In the genomic region with DNA sequence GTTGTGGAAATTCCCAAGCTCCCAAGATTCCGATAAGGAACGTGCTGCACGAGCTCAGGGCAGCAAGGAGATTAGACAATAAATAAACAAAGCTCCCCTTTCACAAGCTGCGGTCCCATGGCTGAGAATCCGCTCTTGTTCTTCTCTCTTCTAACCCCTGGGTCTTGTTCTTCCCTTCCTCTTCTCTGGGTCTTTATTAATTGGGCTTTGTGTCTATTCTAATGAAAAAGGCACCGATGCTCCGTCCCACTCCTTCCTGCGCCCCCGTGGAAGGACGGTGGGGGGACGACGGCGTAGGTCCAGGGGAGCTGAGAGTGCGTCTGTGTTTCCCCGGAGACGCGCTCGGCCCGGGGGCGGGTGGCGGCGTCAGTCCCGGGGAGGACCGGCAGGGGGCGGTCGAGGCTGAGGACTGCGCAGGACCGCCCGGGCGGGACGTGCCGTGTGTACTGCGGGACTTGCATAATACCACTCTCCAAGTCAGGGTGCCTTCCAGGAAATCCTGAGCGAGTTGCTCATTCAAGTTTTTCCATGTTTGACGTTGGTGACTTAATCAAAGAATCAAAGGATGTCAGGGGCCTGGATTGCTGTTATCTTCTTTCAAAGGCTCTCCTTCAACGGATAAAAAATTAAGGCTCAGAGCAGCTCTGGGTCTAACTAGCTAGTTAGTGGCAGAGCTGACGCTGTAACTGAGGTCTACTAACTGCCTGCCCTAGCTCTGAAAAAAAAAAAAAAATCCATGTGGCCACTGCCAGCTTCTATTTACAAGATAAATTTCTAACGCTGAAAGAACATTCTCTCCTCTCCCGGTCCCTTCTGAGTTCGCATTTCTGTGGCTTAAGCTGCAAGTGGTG, we compare ENCODE assay signal across 8 cellular contexts.
DNase-seq lines count a peak whose midpoint lies in the region; ATAC-seq, FAIRE-seq and TF ChIP-seq lines count a peak whose summit lies in the region.

No MANE protein-coding gene starts in this region.

- ATAC-seq in GM18873 (IDR thresholded peaks at IDR 0.05; ENCODE audit: low FRiP score, unreplicated experiment) (peak; percentile 72), HG03159 (IDR thresholded peaks at IDR 0.05; ENCODE audit: unreplicated experiment) (peak; percentile 98)

- DNase-seq in AG10803 (ENCODE audit: low read depth) (peak; percentile 91), NOMO-1 treated with DMSO at 0.1 percent for 48 hours (lab: John Stamatoyannopoulos, UW; ENCODE audit: unreplicated experiment) (peak; percentile 75), endothelial cell of umbilical vein (ENCODE audit: low read depth, low spot score) (peak; percentile 93), middle frontal gyrus (ENCODE audit: extremely low spot score, low spot score) (peak; percentile 47)
- peak; percentile 27 for DNase-seq in activated CD8-positive, alpha-beta memory T cell treated with anti-CD3 and anti-CD28 coated beads, Interleukin-2, amount 50 U/mL, for 24 hours (ENCODE audit: extremely low read depth)
- peak; percentile 37 to 45 for DNase-seq in stimulated activated CD8-positive, alpha-beta memory T cell treated with anti-CD3 and anti-CD28 coated beads, Interleukin-15, amount 100 ng/mL, for 4 hours (ENCODE audit: low read depth in 2 of 2)

- intact Hi-C loops in endothelial cell of umbilical vein (cut with micrococcal nuclease) = loop anchor here (1.0 to 2.0 kb wide), 9 partner anchors 23 to 489 kb away; no protein-coding TSS in a partner anchor

- no peaks in the 10 kb centered on the region for H3K27me3 ChIP-seq in endothelial cell of umbilical vein (ENCODE audit: control insufficient read depth in 2 of 2, insufficient read depth in 2 of 2, low read length in 2 of 2)

- dilution Hi-C loops in endothelial cell of umbilical vein (cut with MboI; ENCODE audit: extremely low pct_ligation_motif_present, low sequenced_read_pairs) = no loop called here

- peak overlapping the region; percentile 54 for H3K4me3 ChIP-seq in AG10803 (ENCODE audit: low read length)
- H3K4me3 ChIP-seq in endothelial cell of umbilical vein (replicated peaks in 1 of 3; ENCODE audit: insufficient read depth in 1 of 3, low read depth in 1 of 3, low read length in 3 of 3) = peak overlapping the region in 2 of 3 experiments; percentile 35 to 53

- CTCF ChIA-PET in endothelial cell of umbilical vein (lab: Charles Lee) = interaction anchor here (0.7 to 7.3 kb wide), 59 partner anchors 9 to 494 kb away, joined by 3 to 256 read pairs (median 6); no protein-coding TSS in a partner anchor

- peak; percentile 70 for FAIRE-seq in endothelial cell of umbilical vein (lab: Jason Lieb, UNC)

- peak overlapping the region; percentile 54 for H3K9ac ChIP-seq in endothelial cell of umbilical vein (replicated peaks; ENCODE audit: extremely low read depth, insufficient read depth, low read length)

- H3K9me1 ChIP-seq in endothelial cell of umbilical vein (replicated peaks; ENCODE audit: control insufficient read depth, extremely low read depth, insufficient read depth, low read length) = no peaks in the 10 kb centered on the region

- POLR2A ChIA-PET in endothelial cell of umbilical vein (lab: Charles Lee) = interaction anchor here (0.7 to 1.5 kb wide), 5 partner anchors 21 to 323 kb away, joined by 3 to 8 read pairs (median 4); no protein-coding TSS in a partner anchor

- H3K79me2 ChIP-seq in endothelial cell of umbilical vein (ENCODE audit: control insufficient read depth, insufficient read depth, low read length) = no peaks in the 10 kb centered on the region

- no peaks in the 10 kb centered on the region for H3K9me3 ChIP-seq in endothelial cell of umbilical vein (replicated peaks; ENCODE audit: control insufficient read depth, insufficient read depth, low read length)

- peak overlapping the region; percentile 85 for H3K4me2 ChIP-seq in endothelial cell of umbilical vein (ENCODE audit: insufficient read depth, low read length)

- TF ChIP-seq CTCF in AG10803 (conservative IDR thresholded peaks at IDR 0.05; ENCODE audit: low read length) (peak; percentile 69), endothelial cell of umbilical vein (IDR thresholded peaks at IDR 0.05; ENCODE audit: extremely low read depth in 1 of 2, insufficient read depth in 1 of 2, low read depth in 1 of 2, low read length in 2 of 2) (peak; percentile 93 to 94)

- H4K20me1 ChIP-seq in endothelial cell of umbilical vein (replicated peaks; ENCODE audit: control insufficient read depth, extremely low read depth, insufficient read depth, low read length) = no peaks in the 10 kb centered on the region

- no peak for TF ChIP-seq POLR2A in endothelial cell of umbilical vein (IDR thresholded peaks at IDR 0.05; ENCODE audit: low read depth, low read length)

- no peaks in the 10 kb centered on the region for H3K36me3 ChIP-seq in endothelial cell of umbilical vein (ENCODE audit: control insufficient read depth in 2 of 2, extremely low read depth in 1 of 2, insufficient read depth in 2 of 2, low read length in 2 of 2)

- peaks cover 40% of the 10 kb centered on the region for H3K4me1 ChIP-seq in endothelial cell of umbilical vein (ENCODE audit: control insufficient read depth, extremely low read depth, insufficient read depth, low read length)

- peak overlapping the region; percentile 93 for H2AFZ ChIP-seq in endothelial cell of umbilical vein (ENCODE audit: low read depth, low read length)

- TSS peak; percentile 95 for BruUV-seq in endothelial cell of umbilical vein (replicated peaks; lab: Mats Ljungman, UMichigan)

- peak overlapping the region; percentile 37 for H3K27ac ChIP-seq in endothelial cell of umbilical vein (ENCODE audit: insufficient read depth, low read depth, low read length)

TF ChIP-seq in endothelial cell of umbilical vein, 7 proteins besides CTCF, POLR2A, EP300 and RAD21:
- TF ChIP-seq FOS (IDR thresholded peaks at IDR 0.05; ENCODE audit: borderline replicate concordance, insufficient read depth, low read length) = peak; percentile 29
- TF ChIP-seq, protein P1, sequence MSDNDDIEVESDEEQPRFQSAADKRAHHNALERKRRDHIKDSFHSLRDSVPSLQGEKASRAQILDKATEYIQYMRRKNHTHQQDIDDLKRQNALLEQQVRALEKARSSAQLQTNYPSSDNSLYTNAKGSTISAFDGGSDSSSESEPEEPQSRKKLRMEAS (IDR thresholded peaks at IDR 0.05; ENCODE audit: insufficient read depth, insufficient read length) = no peak
- TF ChIP-seq JUN (IDR thresholded peaks at IDR 0.05; ENCODE audit: borderline replicate concordance, insufficient read depth, insufficient read length, low read depth) = no peak
- peak; percentile 63 for TF ChIP-seq GATA2 (IDR thresholded peaks at IDR 0.05; ENCODE audit: insufficient read depth, insufficient read length, low read depth, low read length)
- no peak for TF ChIP-seq MYC (IDR thresholded peaks at IDR 0.05; ENCODE audit: low read depth, low read length)
- no peak for TF ChIP-seq EZH2 (IDR thresholded peaks at IDR 0.05; ENCODE audit: borderline replicate concordance, low read depth, low read length, severe bottlenecking)
- TF ChIP-seq POLR2AphosphoS5 (IDR thresholded peaks at IDR 0.05; ENCODE audit: insufficient read depth, low read depth, low read length) = peak; percentile 57

Comparison
In these comparisons a context has a peak if more than half of its experiments do, and no peak if none do; other contexts are left out.
1. Peak in every context shown above with its lines: DNase-seq, ATAC-seq, H3K4me3 ChIP-seq and H3K27ac ChIP-seq.
2. DNase-seq: peak in every context shown above with its lines; median percentile 93 in endothelial cell of umbilical vein; 91 in AG10803; 75 in NOMO-1 treated with DMSO at 0.1 percent for 48 hours; 47 in middle frontal gyrus; 41 in stimulated activated CD8-positive, alpha-beta memory T cell treated with anti-CD3 and anti-CD28 coated beads, Interleukin-15, amount 100 ng/mL, for 4 hours; 27 in activated CD8-positive, alpha-beta memory T cell treated with anti-CD3 and anti-CD28 coated beads, Interleukin-2, amount 50 U/mL, for 24 hours.